Comparison of ENCODE assay signal across 26 cellular contexts in the genomic region with DNA sequence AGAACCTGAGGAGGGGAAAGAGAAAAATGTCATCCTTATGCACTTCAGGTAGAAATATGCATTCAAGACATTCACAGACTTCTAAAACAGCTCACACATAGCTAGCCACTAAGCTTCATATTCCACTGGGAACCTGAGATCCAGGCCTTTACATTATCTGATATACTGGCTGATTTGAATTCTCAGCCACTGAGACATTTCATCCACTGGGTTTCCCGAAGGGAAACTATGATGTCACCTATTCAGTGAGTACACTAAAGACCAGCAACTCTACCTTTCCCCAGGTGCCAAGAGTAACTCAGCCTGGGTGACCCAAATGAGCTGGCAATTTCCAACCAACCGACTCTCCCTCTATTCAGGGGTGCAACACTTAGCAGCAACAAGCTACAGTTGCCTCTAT.
"Had no signal": no experiment of that assay in that cellular context is flagged by ENCODE, and none has a peak within 500 bp of the region (broad histone marks: within the 10 kb centered on the region; RNA-seq: fewer than 3 reads in every experiment).

No MANE protein-coding gene starts in this region.

- H3K27ac ChIP-seq: stomach, suprapubic skin, testis, thoracic aorta, thyroid gland, tibial artery, tibial nerve, transverse colon, upper lobe of left lung, upper lobe of right lung, uterus, vagina had no signal

- ATAC-seq: stimulated activated effector memory CD8-positive, alpha-beta T cell treated with anti-CD3 and anti-CD28 coated beads, Interleukin-12 subunit alpha, Interleukin-12 subunit beta, amount 100 ng/mL, for 72 hours; stimulated activated memory B cell treated with anti-CD40 and anti-IgM and Interleukin-4, amounts not matched to agents 10 μg/mL and 1 μg/mL and 100 μg/mL, for 72 hours; stimulated activated naive B cell treated with anti-CD40 and anti-IgM and Interleukin-4, amounts not matched to agents 10 μg/mL and 1 μg/mL and 100 μg/mL, for 72 hours; stimulated activated naive CD8-positive, alpha-beta T cell treated with anti-CD3 and anti-CD28 coated beads, Interleukin-15, amount 100 ng/mL, for 72 hours; stimulated activated naive CD8-positive, alpha-beta T cell treated with anti-CD3 and anti-CD28 coated beads, Interleukin-15, Interleukin-2, amounts not matched to agents 100 U/mL and 50 U/mL, for 24 hours; upper lobe of right lung had no signal

- FAIRE-seq: urothelium cell line had no signal

- H3K27me3 ChIP-seq: stomach, suprapubic skin, testis, thyroid gland, tibial artery, tibial nerve, transverse colon, upper lobe of left lung, upper lobe of right lung, uterus, vagina had no signal

- H3K4me3 ChIP-seq: stomach, suprapubic skin, testis, thoracic aorta, thyroid gland, tibial artery, tibial nerve, transverse colon, upper lobe of left lung, upper lobe of right lung, uterus, vagina had no signal

- H3K36me3 ChIP-seq: uterus had no signal

- H3K9me3 ChIP-seq: suprapubic skin, testis, thoracic aorta, thyroid gland, upper lobe of right lung, uterus, vagina had no signal

- H3K4me1 ChIP-seq: stomach, suprapubic skin, testis, thyroid gland, tibial artery, tibial nerve, transverse colon, upper lobe of left lung, upper lobe of right lung, uterus, vagina had no signal

- DNase-seq: stimulated activated CD4-positive, alpha-beta T cell treated with anti-CD3 and anti-CD28 coated beads, Interleukin-2, amount 100 ng/mL, for 48 hours; stimulated activated CD4-positive, alpha-beta T cell treated with anti-CD3 and anti-CD28 coated beads, Interleukin-4, amount 100 ng/mL, for 1 hour; stimulated activated CD4-positive, alpha-beta T cell treated with anti-CD3 and anti-CD28 coated beads, Interleukin-4, amount 100 ng/mL, for 24 hours; stimulated activated CD4-positive, alpha-beta T cell treated with anti-CD3 and anti-CD28 coated beads, Interleukin-4, amount 100 ng/mL, for 4 hours; stimulated activated CD8-positive, alpha-beta memory T cell treated with anti-CD3 and anti-CD28 coated beads, Interleukin-4, amount 100 ng/mL, for 48 hours; stimulated activated naive B cell treated with anti-CD40 and anti-IgM and Interleukin-4, amounts not matched to agents 10 μg/mL and 1 μg/mL and 100 μg/mL, for 72 hours; stimulated activated naive CD4-positive, alpha-beta T cell; stimulated activated naive CD4-positive, alpha-beta T cell treated with Interleukin-2 at 50 U/mL for 16 hours; stimulated activated naive CD8-positive, alpha-beta T cell treated with anti-CD3 and anti-CD28 coated beads, Interleukin-15, amount 100 ng/mL, for 72 hours; stimulated activated naive CD8-positive, alpha-beta T cell treated with anti-CD3 and anti-CD28 coated beads, Interleukin-15, Interleukin-2, amounts not matched to agents 100 U/mL and 50 U/mL, for 24 hours; stomach; substantia nigra; testis; thyroid gland; tibial artery; transverse colon; upper lobe of left lung; upper lobe of right lung; uterus had no signal
